Comparison of ENCODE assay signal across 1 cellular context in genomic region chr1:198677027-198677426, GRCh38.
TF ChIP-seq lines count a peak whose summit lies in the region.

No MANE protein-coding gene starts in this region.

TF ChIP-seq in WTC11, 78 proteins besides CTCF, POLR2A, EP300 and RAD21 (continued from another document):
- TF ChIP-seq, protein P1, sequence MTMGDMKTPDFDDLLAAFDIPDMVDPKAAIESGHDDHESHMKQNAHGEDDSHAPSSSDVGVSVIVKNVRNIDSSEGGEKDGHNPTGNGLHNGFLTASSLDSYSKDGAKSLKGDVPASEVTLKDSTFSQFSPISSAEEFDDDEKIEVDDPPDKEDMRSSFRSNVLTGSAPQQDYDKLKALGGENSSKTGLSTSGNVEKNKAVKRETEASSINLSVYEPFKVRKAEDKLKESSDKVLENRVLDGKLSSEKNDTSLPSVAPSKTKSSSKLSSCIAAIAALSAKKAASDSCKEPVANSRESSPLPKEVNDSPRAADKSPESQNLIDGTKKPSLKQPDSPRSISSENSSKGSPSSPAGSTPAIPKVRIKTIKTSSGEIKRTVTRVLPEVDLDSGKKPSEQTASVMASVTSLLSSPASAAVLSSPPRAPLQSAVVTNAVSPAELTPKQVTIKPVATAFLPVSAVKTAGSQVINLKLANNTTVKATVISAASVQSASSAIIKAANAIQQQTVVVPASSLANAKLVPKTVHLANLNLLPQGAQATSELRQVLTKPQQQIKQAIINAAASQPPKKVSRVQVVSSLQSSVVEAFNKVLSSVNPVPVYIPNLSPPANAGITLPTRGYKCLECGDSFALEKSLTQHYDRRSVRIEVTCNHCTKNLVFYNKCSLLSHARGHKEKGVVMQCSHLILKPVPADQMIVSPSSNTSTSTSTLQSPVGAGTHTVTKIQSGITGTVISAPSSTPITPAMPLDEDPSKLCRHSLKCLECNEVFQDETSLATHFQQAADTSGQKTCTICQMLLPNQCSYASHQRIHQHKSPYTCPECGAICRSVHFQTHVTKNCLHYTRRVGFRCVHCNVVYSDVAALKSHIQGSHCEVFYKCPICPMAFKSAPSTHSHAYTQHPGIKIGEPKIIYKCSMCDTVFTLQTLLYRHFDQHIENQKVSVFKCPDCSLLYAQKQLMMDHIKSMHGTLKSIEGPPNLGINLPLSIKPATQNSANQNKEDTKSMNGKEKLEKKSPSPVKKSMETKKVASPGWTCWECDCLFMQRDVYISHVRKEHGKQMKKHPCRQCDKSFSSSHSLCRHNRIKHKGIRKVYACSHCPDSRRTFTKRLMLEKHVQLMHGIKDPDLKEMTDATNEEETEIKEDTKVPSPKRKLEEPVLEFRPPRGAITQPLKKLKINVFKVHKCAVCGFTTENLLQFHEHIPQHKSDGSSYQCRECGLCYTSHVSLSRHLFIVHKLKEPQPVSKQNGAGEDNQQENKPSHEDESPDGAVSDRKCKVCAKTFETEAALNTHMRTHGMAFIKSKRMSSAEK (CRISPR knock-in tag; IDR thresholded peaks at IDR 0.05; ENCODE audit: borderline replicate concordance) = no peak
- TF ChIP-seq, protein P2, sequence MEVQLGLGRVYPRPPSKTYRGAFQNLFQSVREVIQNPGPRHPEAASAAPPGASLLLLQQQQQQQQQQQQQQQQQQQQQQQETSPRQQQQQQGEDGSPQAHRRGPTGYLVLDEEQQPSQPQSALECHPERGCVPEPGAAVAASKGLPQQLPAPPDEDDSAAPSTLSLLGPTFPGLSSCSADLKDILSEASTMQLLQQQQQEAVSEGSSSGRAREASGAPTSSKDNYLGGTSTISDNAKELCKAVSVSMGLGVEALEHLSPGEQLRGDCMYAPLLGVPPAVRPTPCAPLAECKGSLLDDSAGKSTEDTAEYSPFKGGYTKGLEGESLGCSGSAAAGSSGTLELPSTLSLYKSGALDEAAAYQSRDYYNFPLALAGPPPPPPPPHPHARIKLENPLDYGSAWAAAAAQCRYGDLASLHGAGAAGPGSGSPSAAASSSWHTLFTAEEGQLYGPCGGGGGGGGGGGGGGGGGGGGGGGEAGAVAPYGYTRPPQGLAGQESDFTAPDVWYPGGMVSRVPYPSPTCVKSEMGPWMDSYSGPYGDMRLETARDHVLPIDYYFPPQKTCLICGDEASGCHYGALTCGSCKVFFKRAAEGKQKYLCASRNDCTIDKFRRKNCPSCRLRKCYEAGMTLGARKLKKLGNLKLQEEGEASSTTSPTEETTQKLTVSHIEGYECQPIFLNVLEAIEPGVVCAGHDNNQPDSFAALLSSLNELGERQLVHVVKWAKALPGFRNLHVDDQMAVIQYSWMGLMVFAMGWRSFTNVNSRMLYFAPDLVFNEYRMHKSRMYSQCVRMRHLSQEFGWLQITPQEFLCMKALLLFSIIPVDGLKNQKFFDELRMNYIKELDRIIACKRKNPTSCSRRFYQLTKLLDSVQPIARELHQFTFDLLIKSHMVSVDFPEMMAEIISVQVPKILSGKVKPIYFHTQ (CRISPR knock-in tag; IDR thresholded peaks at IDR 0.05) = no peak
- TF ChIP-seq, protein P3, sequence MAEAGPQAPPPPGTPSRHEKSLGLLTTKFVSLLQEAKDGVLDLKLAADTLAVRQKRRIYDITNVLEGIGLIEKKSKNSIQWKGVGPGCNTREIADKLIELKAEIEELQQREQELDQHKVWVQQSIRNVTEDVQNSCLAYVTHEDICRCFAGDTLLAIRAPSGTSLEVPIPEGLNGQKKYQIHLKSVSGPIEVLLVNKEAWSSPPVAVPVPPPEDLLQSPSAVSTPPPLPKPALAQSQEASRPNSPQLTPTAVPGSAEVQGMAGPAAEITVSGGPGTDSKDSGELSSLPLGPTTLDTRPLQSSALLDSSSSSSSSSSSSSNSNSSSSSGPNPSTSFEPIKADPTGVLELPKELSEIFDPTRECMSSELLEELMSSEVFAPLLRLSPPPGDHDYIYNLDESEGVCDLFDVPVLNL (CRISPR knock-in tag; IDR thresholded peaks at IDR 0.05; ENCODE audit: borderline replicate concordance, low read depth) = no peak
- no peak for TF ChIP-seq KAT7 (CRISPR knock-in tag; IDR thresholded peaks at IDR 0.05; ENCODE audit: borderline replicate concordance)
- TF ChIP-seq FOXK1 (CRISPR knock-in tag; IDR thresholded peaks at IDR 0.05) = no peak
- TF ChIP-seq, protein P4, sequence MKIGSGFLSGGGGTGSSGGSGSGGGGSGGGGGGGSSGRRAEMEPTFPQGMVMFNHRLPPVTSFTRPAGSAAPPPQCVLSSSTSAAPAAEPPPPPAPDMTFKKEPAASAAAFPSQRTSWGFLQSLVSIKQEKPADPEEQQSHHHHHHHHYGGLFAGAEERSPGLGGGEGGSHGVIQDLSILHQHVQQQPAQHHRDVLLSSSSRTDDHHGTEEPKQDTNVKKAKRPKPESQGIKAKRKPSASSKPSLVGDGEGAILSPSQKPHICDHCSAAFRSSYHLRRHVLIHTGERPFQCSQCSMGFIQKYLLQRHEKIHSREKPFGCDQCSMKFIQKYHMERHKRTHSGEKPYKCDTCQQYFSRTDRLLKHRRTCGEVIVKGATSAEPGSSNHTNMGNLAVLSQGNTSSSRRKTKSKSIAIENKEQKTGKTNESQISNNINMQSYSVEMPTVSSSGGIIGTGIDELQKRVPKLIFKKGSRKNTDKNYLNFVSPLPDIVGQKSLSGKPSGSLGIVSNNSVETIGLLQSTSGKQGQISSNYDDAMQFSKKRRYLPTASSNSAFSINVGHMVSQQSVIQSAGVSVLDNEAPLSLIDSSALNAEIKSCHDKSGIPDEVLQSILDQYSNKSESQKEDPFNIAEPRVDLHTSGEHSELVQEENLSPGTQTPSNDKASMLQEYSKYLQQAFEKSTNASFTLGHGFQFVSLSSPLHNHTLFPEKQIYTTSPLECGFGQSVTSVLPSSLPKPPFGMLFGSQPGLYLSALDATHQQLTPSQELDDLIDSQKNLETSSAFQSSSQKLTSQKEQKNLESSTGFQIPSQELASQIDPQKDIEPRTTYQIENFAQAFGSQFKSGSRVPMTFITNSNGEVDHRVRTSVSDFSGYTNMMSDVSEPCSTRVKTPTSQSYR (CRISPR knock-in tag; IDR thresholded peaks at IDR 0.05) = no peak
- no peak for TF ChIP-seq TEAD1 (CRISPR knock-in tag; IDR thresholded peaks at IDR 0.05)
- TF ChIP-seq SMAD4 (CRISPR knock-in tag; IDR thresholded peaks at IDR 0.05) = no peak
- TF ChIP-seq MXD4 (CRISPR knock-in tag; IDR thresholded peaks at IDR 0.05; ENCODE audit: borderline replicate concordance) = no peak
- TF ChIP-seq, protein P5, sequence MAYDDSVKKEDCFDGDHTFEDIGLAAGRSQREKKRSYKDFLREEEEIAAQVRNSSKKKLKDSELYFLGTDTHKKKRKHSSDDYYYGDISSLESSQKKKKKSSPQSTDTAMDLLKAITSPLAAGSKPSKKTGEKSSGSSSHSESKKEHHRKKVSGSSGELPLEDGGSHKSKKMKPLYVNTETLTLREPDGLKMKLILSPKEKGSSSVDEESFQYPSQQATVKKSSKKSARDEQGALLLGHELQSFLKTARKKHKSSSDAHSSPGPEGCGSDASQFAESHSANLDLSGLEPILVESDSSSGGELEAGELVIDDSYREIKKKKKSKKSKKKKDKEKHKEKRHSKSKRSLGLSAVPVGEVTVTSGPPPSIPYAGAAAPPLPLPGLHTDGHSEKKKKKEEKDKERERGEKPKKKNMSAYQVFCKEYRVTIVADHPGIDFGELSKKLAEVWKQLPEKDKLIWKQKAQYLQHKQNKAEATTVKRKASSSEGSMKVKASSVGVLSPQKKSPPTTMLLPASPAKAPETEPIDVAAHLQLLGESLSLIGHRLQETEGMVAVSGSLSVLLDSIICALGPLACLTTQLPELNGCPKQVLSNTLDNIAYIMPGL (CRISPR knock-in tag; IDR thresholded peaks at IDR 0.05) = no peak
- no peak for TF ChIP-seq ZBTB21 (CRISPR knock-in tag; IDR thresholded peaks at IDR 0.05; ENCODE audit: borderline replicate concordance)
- TF ChIP-seq ELF4 (CRISPR knock-in tag; IDR thresholded peaks at IDR 0.05; ENCODE audit: low read depth) = no peak
